ENCODE assay signal across 16 cellular contexts in genomic region chr16:50441758-50442157, GRCh38.
DNase-seq lines count a peak whose midpoint lies in the region; ATAC-seq, FAIRE-seq and TF ChIP-seq lines count a peak whose summit lies in the region.
"Had no signal": no experiment of that assay in that cellular context is flagged by ENCODE, and none has a peak within 500 bp of the region (broad histone marks: within the 10 kb centered on the region; RNA-seq: fewer than 3 reads in every experiment).

No MANE protein-coding gene starts in this region.

- peak; percentile 40 for FAIRE-seq in bronchial epithelial cell (lab: Jason Lieb, UNC)

- H3K36me3 ChIP-seq in bronchial epithelial cell (ENCODE audit: control insufficient read depth, insufficient read depth, low read length), result no peaks in the 10 kb centered on the region
- no peaks in the 10 kb centered on the region for H3K36me3 ChIP-seq in testis (ENCODE audit: low read depth, missing control alignments)

- H3K27me3 ChIP-seq in bronchial epithelial cell (ENCODE audit: control insufficient read depth, insufficient read depth, low read length) (peaks cover 2% of the 10 kb centered on the region), testis (no peaks in the 10 kb centered on the region)
- H3K27me3 ChIP-seq: BLaER1 treated with 17β-estradiol and CSF1 and Interleukin-3, amounts not matched to agents 10 nM and 100 nM had no signal

- WGBS in testis, 2 donors, result 62 to 88% methylated on average over 4 of the region's 4 CpGs

- H3K27ac ChIP-seq in testis, result no peak overlapping the region
- H3K27ac ChIP-seq: BLaER1 treated with 17β-estradiol and CSF1 and Interleukin-3, amounts not matched to agents 10 nM and 100 nM had no signal

- intact Hi-C loops in testis (cut with DNase I; ENCODE audit: low total_unique reads), result no loop called here

- ATAC-seq in GM18517 (IDR thresholded peaks at IDR 0.05; ENCODE audit: unreplicated experiment), result no peak

- H3K4me3 ChIP-seq in NB4 (ENCODE audit: low read depth, low read length) (no peak overlapping the region), bronchial epithelial cell (ENCODE audit: low read depth, low read length) (no peak overlapping the region), testis (no peak overlapping the region)

- DNase-seq in DMS53 (lab: John Stamatoyannopoulos, UW), result peak; percentile 53
- no peak for DNase-seq in DMS53 treated with DMSO at 0.1 percent for 48 hours (lab: John Stamatoyannopoulos, UW; ENCODE audit: unreplicated experiment)
- peak; percentile 19 for DNase-seq in NB4 (ENCODE audit: low read depth)
- no peak for DNase-seq in bronchial epithelial cell (ENCODE audit: low read depth)
- DNase-seq in testis, result no peak
- no peak for DNase-seq in KG1 (lab: John Stamatoyannopoulos, UW)
- DNase-seq: 8988T; AML-193; Calu3; CD4-positive, CD25-positive, alpha-beta regulatory T cell; DMS153; GOT3; H9; IMR-90 had no signal

- no peaks in the 10 kb centered on the region for H3K9me3 ChIP-seq in testis

- no peaks in the 10 kb centered on the region for H3K4me1 ChIP-seq in testis
- H3K4me1 ChIP-seq: BLaER1 treated with 17β-estradiol and CSF1 and Interleukin-3, amounts not matched to agents 10 nM and 100 nM had no signal

- TF ChIP-seq CTCF in NB4 (IDR thresholded peaks at IDR 0.05; ENCODE audit: low read depth, low read length) (no peak), bronchial epithelial cell (IDR thresholded peaks at IDR 0.05; ENCODE audit: insufficient read depth, low read length, severe bottlenecking) (no peak), testis (IDR thresholded peaks at IDR 0.05) (no peak)

- no peak for TF ChIP-seq POLR2A in NB4 (IDR thresholded peaks at IDR 0.05; ENCODE audit: extremely low read depth, insufficient read length)
- no peak for TF ChIP-seq POLR2A in testis (IDR thresholded peaks at IDR 0.05)

Comparison
In these comparisons a context has a peak if more than half of its experiments do, and no peak if none do; other contexts are left out.
1. DNase-seq: peak in DMS53 (single experiment) and NB4 (single experiment); none in DMS53 treated with DMSO at 0.1 percent for 48 hours (single experiment), bronchial epithelial cell (single experiment), testis (single experiment) and KG1 (single experiment).